In genomic region chr12:65163755-65164154, GRCh38 we compare ENCODE assay signal across 15 cellular contexts. TPM values are rescaled to one million over a fixed set of nuclear protein-coding genes. Genes with fewer than 3 reads are reported as not detected.
DNase-seq lines count a peak whose midpoint lies in the region; ATAC-seq lines count a peak whose summit lies in the region.
"Had no signal": no experiment of that assay in that cellular context is flagged by ENCODE, and none has a peak within 500 bp of the region (broad histone marks: within the 10 kb centered on the region; RNA-seq: fewer than 3 reads in every experiment).

No MANE protein-coding gene starts in this region.

- POLR2A ChIA-PET in CD4-positive, alpha-beta memory T cell (lab: Charles Lee; ENCODE audit: partially characterized antibody): no interaction called here

- DNase-seq in SIG-M5 (lab: John Stamatoyannopoulos, UW) (peak; percentile 53), COLO668 (lab: John Stamatoyannopoulos, UW; ENCODE audit: unreplicated experiment) (no peak)
- DNase-seq in stimulated activated CD4-positive, alpha-beta T cell treated with anti-CD3 and anti-CD28 coated beads, Interleukin-12 subunit alpha, Interleukin-12 subunit beta, amount 100 ng/mL, for 4 hours: no peak
- DNase-seq in CD4-positive, alpha-beta memory T cell: no peak
- no peak for DNase-seq in stimulated activated CD4-positive, alpha-beta T cell treated with anti-CD3 and anti-CD28 coated beads, Interleukin-15, amount 100 ng/mL, for 24 hours
- DNase-seq: activated CD4-positive, CD25-positive, alpha-beta regulatory T cell; dermis blood vessel endothelial cell; mesendoderm; NCI-H1694; psoas muscle had no signal

- CTCF ChIA-PET in CD4-positive, alpha-beta memory T cell (lab: Charles Lee; ENCODE audit: partially characterized antibody): interaction anchor here (1.6 kb wide), 1 partner anchor 68 kb away, joined by 5 read pairs; no protein-coding TSS in a partner anchor

- peaks cover 17 to 21% of the 10 kb centered on the region in 2 donors for H3K27me3 Mint-ChIP-seq in CD4-positive, alpha-beta memory T cell

- no peaks in the 10 kb centered on the region for H3K9me3 ChIP-seq in CD4-positive, alpha-beta memory T cell (ENCODE audit: control insufficient read depth in 1 of 2, low read length in 2 of 2)
- H3K9me3 ChIP-seq: psoas muscle had no signal

- ATAC-seq in GM18858 (IDR thresholded peaks at IDR 0.05; ENCODE audit: unreplicated experiment): peak; percentile 80
- peak; percentile 67 for ATAC-seq in GM21447 (IDR thresholded peaks at IDR 0.05; ENCODE audit: unreplicated experiment)
- peak; percentile 65 for ATAC-seq in HG03135 (IDR thresholded peaks at IDR 0.05; ENCODE audit: unreplicated experiment)
- ATAC-seq: psoas muscle had no signal

- H3K4me1 ChIP-seq in CD4-positive, alpha-beta memory T cell (ENCODE audit: insufficient read depth, low read length): peaks cover 5% of the 10 kb centered on the region

- no peak overlapping the region for H3K4me3 Mint-ChIP-seq in CD4-positive, alpha-beta memory T cell
- H3K4me3 Mint-ChIP-seq: activated naive CD4-positive, alpha-beta T cell treated with anti-CD3 and anti-CD28 coated beads, Interleukin-2, amount 50 U/mL, for 24 hours had no signal

- peaks cover 0 to 7% (median 0%) of the 10 kb centered on the region in 4 donors for H3K4me1 Mint-ChIP-seq in CD4-positive, alpha-beta memory T cell
- H3K4me1 Mint-ChIP-seq: activated naive CD4-positive, alpha-beta T cell treated with anti-CD3 and anti-CD28 coated beads, Interleukin-2, amount 50 U/mL, for 24 hours had no signal

- no peak overlapping the region for H3K27ac ChIP-seq in CD4-positive, alpha-beta memory T cell (ENCODE audit: low read depth, low read length)
- H3K27ac ChIP-seq: psoas muscle had no signal

- H3K4me3 ChIP-seq in CD4-positive, alpha-beta memory T cell (ENCODE audit: low read length in 2 of 2): no peak overlapping the region
- H3K4me3 ChIP-seq: psoas muscle had no signal

- H3K9me3 Mint-ChIP-seq in CD4-positive, alpha-beta memory T cell: no peaks in the 10 kb centered on the region
- H3K9me3 Mint-ChIP-seq: activated naive CD4-positive, alpha-beta T cell treated with anti-CD3 and anti-CD28 coated beads, Interleukin-2, amount 50 U/mL, for 24 hours had no signal

- no peaks in the 10 kb centered on the region for H3K36me3 ChIP-seq in CD4-positive, alpha-beta memory T cell (ENCODE audit: insufficient read depth, low read length)

- H3K36me3 Mint-ChIP-seq in CD4-positive, alpha-beta memory T cell: peaks cover 0 to 1% of the 10 kb centered on the region in 2 donors
- H3K36me3 Mint-ChIP-seq: activated naive CD4-positive, alpha-beta T cell treated with anti-CD3 and anti-CD28 coated beads, Interleukin-2, amount 50 U/mL, for 24 hours had no signal

- no peaks in the 10 kb centered on the region for H3K27me3 ChIP-seq in CD4-positive, alpha-beta memory T cell (ENCODE audit: insufficient read depth, low read length)

- intact Hi-C loops in CD4-positive, alpha-beta memory T cell (cut with micrococcal nuclease): no loop called here

- H3K27ac Mint-ChIP-seq in CD4-positive, alpha-beta memory T cell: no peak overlapping the region
- H3K27ac Mint-ChIP-seq: activated naive CD4-positive, alpha-beta T cell treated with anti-CD3 and anti-CD28 coated beads, Interleukin-2, amount 50 U/mL, for 24 hours had no signal

RNA-seq across cellular contexts. Expression of gene LEMD3, which starts 5.6 kb away (rescaled TPM):
- 10 to 100 TPM; 50.0 to 52.6 TPM for total RNA-seq in CD4-positive, alpha-beta memory T cell
- polyA plus RNA-seq in CD4-positive, alpha-beta memory T cell: 10 to 100 TPM; 25.0 to 25.6 TPM

RNA-seq across cellular contexts. Expression of gene WIF1, which starts 42.6 kb away (rescaled TPM):
- total RNA-seq in CD4-positive, alpha-beta memory T cell: not detected
- polyA plus RNA-seq in CD4-positive, alpha-beta memory T cell: not detected
- total RNA-seq: dermis blood vessel endothelial cell, HT-29, psoas muscle had no signal
